Comparison of ENCODE assay signal across 8 cellular contexts in the genomic region with DNA sequence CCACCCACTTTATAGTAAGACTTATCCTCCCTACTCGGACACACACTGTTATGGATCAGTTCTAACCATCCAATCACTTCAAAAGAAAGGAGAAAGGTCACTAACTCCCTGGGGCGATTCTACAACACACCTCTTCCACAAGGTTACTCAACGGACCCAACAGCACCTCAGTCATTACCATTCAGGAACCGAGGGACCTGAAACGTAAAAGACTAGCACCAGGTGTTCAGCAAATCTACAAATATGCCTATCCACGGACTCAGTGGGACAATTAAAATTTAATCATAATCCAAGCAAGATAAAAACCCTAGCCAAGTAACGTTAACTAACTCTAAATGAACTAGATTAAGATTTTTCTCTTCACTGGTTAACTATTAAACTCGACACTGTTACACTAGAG. TPM values are rescaled to one million over a fixed set of nuclear protein-coding genes. Genes with fewer than 3 reads are reported as not detected.
DNase-seq lines count a peak whose midpoint lies in the region; FAIRE-seq and TF ChIP-seq lines count a peak whose summit lies in the region.

No MANE protein-coding gene starts in this region.

- H3K27me3 Mint-ChIP-seq in activated naive CD4-positive, alpha-beta T cell treated with anti-CD3 and anti-CD28 coated beads for 36 hours (ENCODE audit: low read depth): no peaks in the 10 kb centered on the region
- H3K27me3 Mint-ChIP-seq in astrocyte (ENCODE audit: low read depth, unreplicated experiment) (no peaks in the 10 kb centered on the region), type B pancreatic cell (no peaks in the 10 kb centered on the region)

- no peak for TF ChIP-seq CTCF in astrocyte (IDR thresholded peaks at IDR 0.05; ENCODE audit: insufficient read depth, low read depth, low read length)
- TF ChIP-seq CTCF in lower leg skin (IDR thresholded peaks at IDR 0.05): no peak
- no peak for TF ChIP-seq CTCF in type B pancreatic cell (conservative IDR thresholded peaks at IDR 0.05)

- H3K4me1 Mint-ChIP-seq in activated naive CD4-positive, alpha-beta T cell treated with anti-CD3 and anti-CD28 coated beads for 36 hours (ENCODE audit: low read depth): peaks cover 48% of the 10 kb centered on the region
- H3K4me1 Mint-ChIP-seq in astrocyte (ENCODE audit: low read depth, unreplicated experiment) (peaks cover 25% of the 10 kb centered on the region), type B pancreatic cell (ENCODE audit: unreplicated experiment) (peaks cover 39% of the 10 kb centered on the region)

- H3K9me3 Mint-ChIP-seq in activated naive CD4-positive, alpha-beta T cell treated with anti-CD3 and anti-CD28 coated beads for 36 hours: no peaks in the 10 kb centered on the region
- H3K9me3 Mint-ChIP-seq in astrocyte (ENCODE audit: unreplicated experiment) (no peaks in the 10 kb centered on the region), type B pancreatic cell (no peaks in the 10 kb centered on the region)

- peak overlapping the region; percentile 90 for H3K4me3 ChIP-seq in astrocyte (ENCODE audit: insufficient read depth, low read depth, low read length)
- peak overlapping the region; percentile 88 for H3K4me3 ChIP-seq in lower leg skin (ENCODE audit: low read depth, poor library complexity, severe bottlenecking)

- TF ChIP-seq POLR2A in lower leg skin (IDR thresholded peaks at IDR 0.05) (no peak), GM12892 (IDR thresholded peaks at IDR 0.05; ENCODE audit: low read depth, low read length) (no peak)

- peak overlapping the region; percentile 93 for H3K9ac ChIP-seq in astrocyte (ENCODE audit: low read length)

- intact Hi-C loops in activated naive CD4-positive, alpha-beta T cell treated with anti-CD3 and anti-CD28 coated beads for 36 hours (cut with micrococcal nuclease): loop anchor here (1.0 to 2.0 kb wide), 4 partner anchors 12 to 73 kb away; a partner anchor contains a TSS
- intact Hi-C loops in lower leg skin (cut with DNase I; ENCODE audit: low total_unique reads): no loop called here

- CTCF ChIA-PET in activated naive CD4-positive, alpha-beta T cell treated with anti-CD3 and anti-CD28 coated beads for 36 hours (lab: Charles Lee): interaction anchor here (0.6 to 1.0 kb wide), 2 partner anchors 132 to 941 kb away, joined by 3 to 4 read pairs; no protein-coding TSS in a partner anchor

- H3K27ac Mint-ChIP-seq in activated naive CD4-positive, alpha-beta T cell treated with anti-CD3 and anti-CD28 coated beads for 36 hours: peak overlapping the region; percentile 99
- peak overlapping the region; percentile 54 for H3K27ac Mint-ChIP-seq in astrocyte (ENCODE audit: unreplicated experiment)
- peak overlapping the region; percentile 93 for H3K27ac Mint-ChIP-seq in type B pancreatic cell

- H3K36me3 ChIP-seq in astrocyte (ENCODE audit: insufficient read depth, low read length): peaks cover 32% of the 10 kb centered on the region

- peak overlapping the region; percentile 98 for H3K4me2 ChIP-seq in astrocyte (ENCODE audit: low read length)

- H3K79me2 ChIP-seq in astrocyte (ENCODE audit: insufficient read depth, low read length): peaks cover 85% of the 10 kb centered on the region

- peak overlapping the region; percentile 90 for H3K4me3 Mint-ChIP-seq in activated naive CD4-positive, alpha-beta T cell treated with anti-CD3 and anti-CD28 coated beads for 36 hours
- peak overlapping the region; percentile 93 for H3K4me3 Mint-ChIP-seq in astrocyte (ENCODE audit: unreplicated experiment)
- H3K4me3 Mint-ChIP-seq in type B pancreatic cell: peak overlapping the region; percentile 95

- FAIRE-seq in astrocyte (lab: Jason Lieb, UNC): no peak
- FAIRE-seq in GM12892 (lab: Jason Lieb, UNC): no peak

- WGBS in lower leg skin, 2 donors: 0 to 3% methylated on average over 8 of the region's 8 CpGs

- H3K9me3 ChIP-seq in astrocyte (ENCODE audit: insufficient read depth, low read depth, low read length): no peaks in the 10 kb centered on the region

- H4K20me1 ChIP-seq in astrocyte (ENCODE audit: insufficient read depth, low read length): peaks cover 59% of the 10 kb centered on the region

- peaks cover 61% of the 10 kb centered on the region for H3K36me3 Mint-ChIP-seq in activated naive CD4-positive, alpha-beta T cell treated with anti-CD3 and anti-CD28 coated beads for 36 hours (ENCODE audit: low read depth)
- H3K36me3 Mint-ChIP-seq in astrocyte (ENCODE audit: low read depth, unreplicated experiment) (peaks cover 24% of the 10 kb centered on the region), type B pancreatic cell (peaks cover 39% of the 10 kb centered on the region)

- DNase-seq in activated naive CD4-positive, alpha-beta T cell treated with anti-CD3 and anti-CD28 coated beads for 36 hours: no peak
- no peak for DNase-seq in activated naive CD4-positive, alpha-beta T cell treated with Interleukin-2 at 50 U/mL for 16 hours
- DNase-seq in astrocyte (ENCODE audit: low read depth): no peak
- no peak for DNase-seq in lower leg skin (ENCODE audit: low spot score in 2 of 2)
- no peak for DNase-seq in type B pancreatic cell (ENCODE audit: extremely low spot score, unreplicated experiment)
- no peak for DNase-seq in NCI-H748 (lab: John Stamatoyannopoulos, UW; ENCODE audit: unreplicated experiment)
- no peak for DNase-seq in GOT3 (lab: John Stamatoyannopoulos, UW)
- no peak for DNase-seq in GM12892 (ENCODE audit: insufficient read length)

- H3K27me3 ChIP-seq in astrocyte (ENCODE audit: insufficient read depth, low read length): no peaks in the 10 kb centered on the region

- peaks cover 11% of the 10 kb centered on the region for H3K4me1 ChIP-seq in astrocyte (ENCODE audit: insufficient read depth, low read length)

- H2AFZ ChIP-seq in astrocyte (ENCODE audit: low read depth, low read length): no peak overlapping the region

- peak overlapping the region; percentile 95 for H3K27ac ChIP-seq in astrocyte (ENCODE audit: low read depth, low read length)

RNA-seq across cellular contexts. Expression of a gene that starts 1.6 kb away (rescaled TPM):
- 10 to 100 TPM; 58.6 to 61.5 TPM for total RNA-seq in activated naive CD4-positive, alpha-beta T cell treated with anti-CD3 and anti-CD28 coated beads for 36 hours
- 39.9 and 40.0 TPM in 2 replicates for total RNA-seq in astrocyte
- total RNA-seq in lower leg skin: 10 to 100 TPM; 19.9 to 30.8 (median 24.3) TPM
- total RNA-seq in type B pancreatic cell (ENCODE audit: low replicate concordance): 44.8 and 63.7 TPM in 2 replicates
- polyA plus RNA-seq in GM12892 (2012; ENCODE audit: missing spikeins): 44.8 TPM

RNA-seq across cellular contexts. Expression of a gene that starts 2.6 kb away (rescaled TPM):
- 10 to 100 TPM; 46.6 to 49.5 TPM for total RNA-seq in activated naive CD4-positive, alpha-beta T cell treated with anti-CD3 and anti-CD28 coated beads for 36 hours
- total RNA-seq in astrocyte (51.9 and 60.8 TPM in 2 replicates), lower leg skin (10 to 100 TPM; 23.7 to 44.7 (median 33.9) TPM), type B pancreatic cell (ENCODE audit: low replicate concordance) (34.1 and 39.0 TPM in 2 replicates)
- polyA plus RNA-seq in GM12892 (2012; ENCODE audit: missing spikeins): 50.9 TPM

RNA-seq across cellular contexts. Expression of a gene that starts 18.2 kb away (rescaled TPM):
- not detected for total RNA-seq in activated naive CD4-positive, alpha-beta T cell treated with anti-CD3 and anti-CD28 coated beads for 36 hours
- total RNA-seq in astrocyte (0.46 TPM in 1 of 2 replicates, not detected in the other), lower leg skin (not detected), type B pancreatic cell (ENCODE audit: low replicate concordance) (0.88 and 4.7 TPM in 2 replicates)
- 0.76 TPM for polyA plus RNA-seq in GM12892 (2012; ENCODE audit: missing spikeins)

RNA-seq across cellular contexts. Expression of a gene that starts 18.5 kb away (rescaled TPM):
- 10 to 100 TPM; 13.8 to 17.3 TPM for total RNA-seq in activated naive CD4-positive, alpha-beta T cell treated with anti-CD3 and anti-CD28 coated beads for 36 hours
- total RNA-seq in astrocyte (51.1 and 55.0 TPM in 2 replicates), lower leg skin (10 to 100 TPM; 25.4 to 68.2 (median 45.1) TPM), type B pancreatic cell (ENCODE audit: low replicate concordance) (93.5 and 94.6 TPM in 2 replicates)
- 28.5 TPM for polyA plus RNA-seq in GM12892 (2012; ENCODE audit: missing spikeins)

RNA-seq across cellular contexts. Expression of a gene that starts 28.3 kb away (rescaled TPM):
- total RNA-seq in activated naive CD4-positive, alpha-beta T cell treated with anti-CD3 and anti-CD28 coated beads for 36 hours: 10 to 100 TPM; 12.1 to 13.5 TPM
- total RNA-seq in astrocyte (11.0 and 11.2 TPM in 2 replicates), lower leg skin (10 to 100 TPM; 13.4 to 35.4 (median 19.0) TPM), type B pancreatic cell (ENCODE audit: low replicate concordance) (6.3 and 10.1 TPM in 2 replicates)
- polyA plus RNA-seq in GM12892 (2012; ENCODE audit: missing spikeins): 2.4 TPM
